In the genomic region with DNA sequence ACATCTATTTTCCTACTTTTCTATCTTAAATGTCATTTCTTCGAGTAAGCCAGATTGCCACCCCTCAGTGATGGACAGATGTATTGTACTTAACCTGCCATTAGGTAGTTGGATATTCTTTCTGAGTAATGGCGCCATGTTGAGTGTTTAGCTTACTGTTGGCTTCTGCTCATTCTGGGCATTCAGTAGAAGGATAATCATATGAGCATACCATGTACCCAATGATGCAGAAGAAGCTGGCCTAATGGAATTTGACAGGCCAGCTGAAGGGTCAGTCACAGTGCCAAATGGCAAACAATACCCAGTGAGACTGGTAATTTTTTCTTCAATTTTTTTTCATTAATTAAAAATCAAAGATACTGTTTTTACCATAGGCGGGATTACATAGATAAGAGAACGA, we compare ENCODE assay signal across 22 cellular contexts.
A peak's percentile ranks its signal among the peaks of the same experiment; 100 is the strongest.
DNase-seq lines count a peak whose midpoint lies in the region; ATAC-seq and TF ChIP-seq lines count a peak whose summit lies in the region.
"Had no signal": no experiment of that assay in that cellular context is flagged by ENCODE, and none has a peak within 500 bp of the region (broad histone marks: within the 10 kb centered on the region; RNA-seq: fewer than 3 reads in every experiment).

No MANE protein-coding gene starts in this region.

- no peak for ATAC-seq in HG03571 (IDR thresholded peaks at IDR 0.05; ENCODE audit: unreplicated experiment)
- no peak for ATAC-seq in HG02970 (IDR thresholded peaks at IDR 0.05; ENCODE audit: low FRiP score, unreplicated experiment)
- ATAC-seq: A549, GM12878 had no signal

- no peaks in the 10 kb centered on the region for H3K36me3 ChIP-seq in neuron (ENCODE audit: insufficient read depth, low read length)
- H3K36me3 ChIP-seq: BLaER1 treated with 17β-estradiol and CSF1 and Interleukin-3, amounts not matched to agents 10 nM and 100 nM had no signal

- DNase-seq in astrocyte of the hippocampus (ENCODE audit: low read depth, low spot score) = peak; percentile 2
- DNase-seq in retina = peak; percentile 25
- DNase-seq in NCI-H2081 treated with DMSO at 0.1 percent for 48 hours (lab: John Stamatoyannopoulos, UW) = no peak
- no peak for DNase-seq in SKM-1 treated with dmso at 0.1 percent for 144 hours (lab: John Stamatoyannopoulos, UW; ENCODE audit: unreplicated experiment)
- DNase-seq: AML-193; CD4-positive, alpha-beta T cell; CD8-positive, alpha-beta memory T cell; COR-L47; DMS 273 treated with DMSO at 0.1 percent for 48 hours; DMS153; DMS53; DMS79; DND-41; EL; GDM1 had no signal

- H3K4me1 ChIP-seq in neuron (ENCODE audit: insufficient read depth, low read length) = peaks cover 16% of the 10 kb centered on the region
- H3K4me1 ChIP-seq: A549; BLaER1 treated with 17β-estradiol and CSF1 and Interleukin-3, amounts not matched to agents 10 nM and 100 nM had no signal

- H3K4me3 ChIP-seq in neuron (ENCODE audit: low read length) = no peak overlapping the region
- H3K4me3 ChIP-seq: A549; BLaER1 treated with 17β-estradiol and CSF1 and Interleukin-3, amounts not matched to agents 10 nM and 100 nM; GM12878 had no signal

- H3K27me3 ChIP-seq in neuron (ENCODE audit: insufficient read depth, low read length) = no peaks in the 10 kb centered on the region
- H3K27me3 ChIP-seq: BLaER1 treated with 17β-estradiol and CSF1 and Interleukin-3, amounts not matched to agents 10 nM and 100 nM had no signal

- no peaks in the 10 kb centered on the region for H3K9me3 ChIP-seq in neuron (ENCODE audit: low read length)
- H3K9me3 ChIP-seq: A549; BLaER1 treated with 17β-estradiol and CSF1 and Interleukin-3, amounts not matched to agents 10 nM and 100 nM had no signal

- TF ChIP-seq RAD21 in Ishikawa (IDR thresholded peaks at IDR 0.05; ENCODE audit: low read depth) = no peak

- H2AFZ ChIP-seq in neuron (ENCODE audit: low read depth, low read length) = peak overlapping the region; percentile 77

- TF ChIP-seq EP300 in Ishikawa (IDR thresholded peaks at IDR 0.05; ENCODE audit: borderline replicate concordance) = no peak

TF ChIP-seq in Ishikawa, 13 proteins besides CTCF, POLR2A, EP300 and RAD21:
- TF ChIP-seq CREB1 (IDR thresholded peaks at IDR 0.05; ENCODE audit: low read depth) (no peak), ZBTB7A (IDR thresholded peaks at IDR 0.05; ENCODE audit: low read depth) (no peak), YY1 (IDR thresholded peaks at IDR 0.05; ENCODE audit: low read depth) (0 out of 2 replicates have a peak, but pooled peaks have one; percentile 36)
- TF ChIP-seq, protein P1, sequence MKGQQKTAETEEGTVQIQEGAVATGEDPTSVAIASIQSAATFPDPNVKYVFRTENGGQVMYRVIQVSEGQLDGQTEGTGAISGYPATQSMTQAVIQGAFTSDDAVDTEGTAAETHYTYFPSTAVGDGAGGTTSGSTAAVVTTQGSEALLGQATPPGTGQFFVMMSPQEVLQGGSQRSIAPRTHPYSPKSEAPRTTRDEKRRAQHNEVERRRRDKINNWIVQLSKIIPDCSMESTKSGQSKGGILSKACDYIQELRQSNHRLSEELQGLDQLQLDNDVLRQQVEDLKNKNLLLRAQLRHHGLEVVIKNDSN (IDR thresholded peaks at IDR 0.05) = no peak

Comparison
In these comparisons a context has a peak if more than half of its experiments do, and no peak if none do; other contexts are left out.
1. DNase-seq: peak in astrocyte of the hippocampus (single experiment) and retina (single experiment); none in NCI-H2081 treated with DMSO at 0.1 percent for 48 hours (single experiment) and SKM-1 treated with dmso at 0.1 percent for 144 hours (single experiment).